ENCODE assay signal across 11 cellular contexts in the genomic region with DNA sequence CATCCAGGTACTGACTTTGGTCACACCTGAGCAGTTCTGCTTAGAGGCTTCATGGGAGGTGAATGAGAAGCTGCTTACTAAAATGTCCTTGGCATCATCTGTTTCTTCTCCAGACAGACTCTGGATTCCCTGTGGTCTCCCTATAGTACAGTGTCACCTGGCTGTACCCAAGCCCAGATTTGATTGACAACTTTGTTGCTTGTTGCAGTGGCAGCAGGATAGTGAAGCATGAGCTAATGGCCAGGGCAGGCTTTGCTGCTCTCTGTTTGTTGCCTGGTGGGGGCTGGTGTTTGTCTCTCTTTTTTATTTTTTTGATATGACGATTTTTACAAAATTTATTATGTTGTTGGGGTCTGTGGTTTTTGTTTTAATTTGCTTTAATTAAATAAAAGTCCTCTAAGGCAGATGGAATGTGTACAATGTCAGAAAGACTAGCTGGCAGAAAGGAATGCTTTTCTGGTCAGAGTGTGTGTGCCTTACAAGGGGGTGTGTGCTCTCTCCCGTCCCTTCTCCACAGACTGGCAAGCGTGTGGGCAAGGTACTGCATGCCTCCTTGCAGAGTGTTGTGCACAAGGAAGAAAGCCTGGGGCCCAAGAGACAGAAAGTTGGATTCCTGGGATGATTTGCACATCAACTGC. TPM values are rescaled to one million over a fixed set of nuclear protein-coding genes. Genes with fewer than 3 reads are reported as not detected.
A peak's percentile ranks its signal among the peaks of the same experiment; 100 is the strongest.
DNase-seq lines count a peak whose midpoint lies in the region; ATAC-seq, FAIRE-seq and TF ChIP-seq lines count a peak whose summit lies in the region.
"Had no signal": no experiment of that assay in that cellular context is flagged by ENCODE, and none has a peak within 500 bp of the region (broad histone marks: within the 10 kb centered on the region; RNA-seq: fewer than 3 reads in every experiment).

No MANE protein-coding gene starts in this region.

- no peak for TF ChIP-seq POLR2A in H54 (IDR thresholded peaks at IDR 0.05; ENCODE audit: low read depth, low read length)
- TF ChIP-seq POLR2A in stomach (IDR thresholded peaks at IDR 0.05), result no peak

- H3K27me3 ChIP-seq in ascending aorta, result no peaks in the 10 kb centered on the region
- H3K27me3 ChIP-seq in right cardiac atrium (ENCODE audit: control insufficient read depth, insufficient read depth), result no peaks in the 10 kb centered on the region
- no peaks in the 10 kb centered on the region for H3K27me3 ChIP-seq in stomach

- H3K79me2 ChIP-seq in OCI-LY7 (ENCODE audit: insufficient read depth, low read depth, low read length), result no peaks in the 10 kb centered on the region

- DNase-seq in H54 (ENCODE audit: insufficient read length, low spot score) (peak; percentile 39), ascending aorta (ENCODE audit: low spot score in 2 of 2) (no peak), right cardiac atrium (no peak), stomach (no peak), OCI-LY7 (ENCODE audit: low spot score) (no peak), NCI-H524 treated with DMSO at 0.1 percent for 48 hours (lab: John Stamatoyannopoulos, UW) (no peak)
- DNase-seq: activated CD8-positive, alpha-beta memory T cell treated with anti-CD3 and anti-CD28 coated beads, Interleukin-2, amount 10 ng/mL, durations not matched to agents 7 days and 5 days; H9; KBM-7 had no signal

- no peak overlapping the region for H3K4me2 ChIP-seq in OCI-LY7 (ENCODE audit: low read length)

- no peak for FAIRE-seq in H54 (lab: Jason Lieb, UNC)

- ATAC-seq in right cardiac atrium (peak in 1 of 2 donors; percentile 29), HG02840 (IDR thresholded peaks at IDR 0.05; ENCODE audit: low FRiP score, unreplicated experiment) (no peak), HG03571 (IDR thresholded peaks at IDR 0.05; ENCODE audit: unreplicated experiment) (no peak)
- ATAC-seq: activated CD8-positive, alpha-beta memory T cell treated with anti-CD3 and anti-CD28 coated beads, Interleukin-2, amount 10 ng/mL, durations not matched to agents 7 days and 5 days had no signal

- POLR2A ChIA-PET in OCI-LY7 (lab: Charles Lee), result interaction anchor here (1.7 kb wide), 1 partner anchor 12 kb away, joined by 6 read pairs; no protein-coding TSS in a partner anchor

- CTCF ChIA-PET in OCI-LY7 (lab: Charles Lee; ENCODE audit: unreplicated experiment), result no interaction called here

- H3K27ac ChIP-seq in ascending aorta (peak overlapping the region; percentile 72 to 90), right cardiac atrium (ENCODE audit: low read length) (peak overlapping the region; percentile 99), stomach (peak overlapping the region in 4 of 5 donors; percentile 64 to 78 (median 76)), OCI-LY7 (ENCODE audit: low read depth, low read length, poor library complexity, severe bottlenecking) (no peak overlapping the region)

- no peaks in the 10 kb centered on the region for H3K9me3 ChIP-seq in ascending aorta
- no peaks in the 10 kb centered on the region for H3K9me3 ChIP-seq in right cardiac atrium (ENCODE audit: control insufficient read depth, low read length)
- no peaks in the 10 kb centered on the region for H3K9me3 ChIP-seq in stomach
- H3K9me3 ChIP-seq in OCI-LY7 (ENCODE audit: low read length), result no peaks in the 10 kb centered on the region

- H3K36me3 ChIP-seq in ascending aorta, result peaks cover 0 to 28% of the 10 kb centered on the region in 2 donors
- peaks cover 11 to 71% (median 65%) of the 10 kb centered on the region in 4 donors for H3K36me3 ChIP-seq in stomach
- peaks cover 86% of the 10 kb centered on the region for H3K36me3 ChIP-seq in OCI-LY7 (ENCODE audit: insufficient read depth, low read length)

- no peak for TF ChIP-seq CTCF in ascending aorta (IDR thresholded peaks at IDR 0.05)
- TF ChIP-seq CTCF in stomach (IDR thresholded peaks at IDR 0.05), result no peak
- no peak for TF ChIP-seq CTCF in OCI-LY7 (conservative IDR thresholded peaks at IDR 0.05; ENCODE audit: low read length)

- no peak for TF ChIP-seq EP300 in stomach (IDR thresholded peaks at IDR 0.05)

- no TSS peak for BruUV-seq in OCI-LY7 (replicated peaks; lab: Mats Ljungman, UMichigan)

- H3K4me1 ChIP-seq in ascending aorta, result peaks cover 9 to 25% of the 10 kb centered on the region in 2 donors
- peaks cover 22% of the 10 kb centered on the region for H3K4me1 ChIP-seq in right cardiac atrium (ENCODE audit: control insufficient read depth, insufficient read depth, low read length)
- peaks cover 7 to 41% (median 23%) of the 10 kb centered on the region in 4 donors for H3K4me1 ChIP-seq in stomach
- H3K4me1 ChIP-seq in OCI-LY7 (ENCODE audit: insufficient read depth, low read length, poor library complexity, severe bottlenecking), result peaks cover 14% of the 10 kb centered on the region

- no peaks in the 10 kb centered on the region for H3K9me2 ChIP-seq in OCI-LY7 (ENCODE audit: insufficient read depth, low read length)

- intact Hi-C loops in ascending aorta (cut with DNase I) (loop anchor here (5.0 kb wide), 1 partner anchor 34 kb away; a partner anchor contains a TSS), right cardiac atrium (cut with DNase I) (no loop called here), stomach (cut with DNase I; ENCODE audit: low total_unique reads) (no loop called here), OCI-LY7 (cut with micrococcal nuclease; ENCODE audit: unreplicated experiment) (no loop called here)

- no peak overlapping the region for H3K4me3 ChIP-seq in ascending aorta
- no peak overlapping the region for H3K4me3 ChIP-seq in right cardiac atrium (ENCODE audit: low read length)
- H3K4me3 ChIP-seq in stomach, result no peak overlapping the region
- H3K4me3 ChIP-seq in OCI-LY7 (ENCODE audit: low read depth, low read length, poor library complexity, severe bottlenecking), result no peak overlapping the region

- no peak overlapping the region for H2AFZ ChIP-seq in OCI-LY7 (ENCODE audit: low read length)

- H4K20me1 ChIP-seq in OCI-LY7 (ENCODE audit: insufficient read depth, low read length), result no peaks in the 10 kb centered on the region

- 47% methylated on average over 3 of the region's 3 CpGs for WGBS in right cardiac atrium
- WGBS in stomach, 5 donors, result 62 to 78% (median 67%) methylated on average over 3 of the region's 3 CpGs

RNA-seq across cellular contexts. Expression of a gene that starts 15.3 kb away (rescaled TPM):
- total RNA-seq in ascending aorta, result 130 TPM
- total RNA-seq in right cardiac atrium, result 100 to 1,000 TPM; 133 to 170 (median 160) TPM
- 451 TPM for polyA plus RNA-seq in right cardiac atrium
- total RNA-seq in stomach, result 100 to 1,000 TPM in 1 of 5 donors, 10 to 100 TPM in 2, not detected in 2; 25.4 to 199 (median 73.6) TPM
- polyA plus RNA-seq in stomach, result 10 to 100 TPM; 16.7 to 29.7 (median 24.0) TPM
- total RNA-seq in OCI-LY7 (2014; rRNA removed; shearing (Covaris generic)), result 1.3 TPM in 1 of 2 replicates, not detected in the other
- not detected in 2 replicates for total RNA-seq in OCI-LY7 (2022)
- total RNA-seq: activated CD8-positive, alpha-beta memory T cell treated with anti-CD3 and anti-CD28 coated beads, Interleukin-2, amount 10 ng/mL, durations not matched to agents 7 days and 5 days; H9 had no signal

RNA-seq across cellular contexts. Expression of a gene that starts 34.8 kb away (rescaled TPM):
- total RNA-seq in ascending aorta (51.2 TPM), right cardiac atrium (10 to 100 TPM; 22.7 to 37.5 (median 27.8) TPM), stomach (10 to 100 TPM; 29.5 to 57.4 (median 45.5) TPM), OCI-LY7 (2022) (50.5 and 65.3 TPM in 2 replicates)
- polyA plus RNA-seq in right cardiac atrium (30.0 TPM), stomach (10 to 100 TPM; 34.9 to 46.2 (median 39.7) TPM)
- total RNA-seq in OCI-LY7 (2014; rRNA removed; shearing (Covaris generic)), result 60.3 and 71.5 TPM in 2 replicates

RNA-seq across cellular contexts. Expression of a gene that starts 34.9 kb away (rescaled TPM):
- 67.8 TPM for total RNA-seq in ascending aorta
- total RNA-seq in right cardiac atrium, result 10 to 100 TPM; 39.0 to 57.6 (median 40.8) TPM
- polyA plus RNA-seq in right cardiac atrium, result 23.9 TPM
- 100 to 1,000 TPM in 1 of 5 donors, 10 to 100 TPM in 4; 77.2 to 140 (median 78.8) TPM for total RNA-seq in stomach
- 10 to 100 TPM; 29.8 to 60.2 (median 33.7) TPM for polyA plus RNA-seq in stomach
- 50.8 and 53.1 TPM in 2 replicates for total RNA-seq in OCI-LY7 (2014; rRNA removed; shearing (Covaris generic))
- 53.6 and 63.6 TPM in 2 replicates for total RNA-seq in OCI-LY7 (2022)
